ENCODE assay signal across 33 cellular contexts in genomic region chr3:30940740-30941139, GRCh38. TPM values are rescaled to one million over a fixed set of nuclear protein-coding genes. Genes with fewer than 3 reads are reported as not detected.
A peak's percentile ranks its signal among the peaks of the same experiment; 100 is the strongest.
DNase-seq lines count a peak whose midpoint lies in the region; ATAC-seq and FAIRE-seq lines count a peak whose summit lies in the region.
"Had no signal": no experiment of that assay in that cellular context is flagged by ENCODE, and none has a peak within 500 bp of the region (broad histone marks: within the 10 kb centered on the region; RNA-seq: fewer than 3 reads in every experiment).

No MANE protein-coding gene starts in this region.

- H3K27ac ChIP-seq in small intestine (ENCODE audit: low read depth in 1 of 2, low read length in 1 of 2) = no peak overlapping the region
- H3K27ac ChIP-seq: BLaER1 had no signal

- peaks cover 6% of the 10 kb centered on the region for H3K27me3 Mint-ChIP-seq in activated T-cell treated with anti-CD3 and anti-CD28 coated beads, Interleukin-2, amount 50 U/mL, for 24 hours
- H3K27me3 Mint-ChIP-seq in activated naive CD4-positive, alpha-beta T cell treated with anti-CD3 and anti-CD28 coated beads for 36 hours (ENCODE audit: low read depth) = no peaks in the 10 kb centered on the region
- H3K27me3 Mint-ChIP-seq in activated naive CD4-positive, alpha-beta T cell treated with anti-CD3 and anti-CD28 coated beads, Interleukin-2, amount 10 ng/mL, durations not matched to agents 7 days and 5 days = peaks cover 5% of the 10 kb centered on the region
- H3K27me3 Mint-ChIP-seq in activated T-helper 1 cell treated with anti-CD3 and anti-CD28 coated beads, Interleukin-12 subunit alpha, Interleukin-12 subunit beta, Interleukin-2, Interleukin-4 antibody, amounts not matched to agents 30 ng/mL and 10 ng/mL and 1 ng/mL, durations not matched to agents 14 hours and 24 hours and 36 hours (ENCODE audit: insufficient read depth) = peaks cover 1% of the 10 kb centered on the region
- no peaks in the 10 kb centered on the region for H3K27me3 Mint-ChIP-seq in activated T-helper 17 cell treated with anti-CD3 and anti-CD28 coated beads, Interleukin-2, amount 50 U/mL, for 72 hours

- CTCF ChIA-PET in activated naive CD4-positive, alpha-beta T cell treated with anti-CD3 and anti-CD28 coated beads for 36 hours (lab: Charles Lee) = interaction anchor here (1.0 to 1.2 kb wide), 2 partner anchors 142 to 173 kb away, joined by 3 read pairs; no protein-coding TSS in a partner anchor
- CTCF ChIA-PET in activated naive CD4-positive, alpha-beta T cell treated with anti-CD3 and anti-CD28 coated beads, Interleukin-2, amount 10 ng/mL, durations not matched to agents 7 days and 5 days (lab: Charles Lee) = no interaction called here

- no peak overlapping the region for H3K4me3 Mint-ChIP-seq in activated T-cell treated with anti-CD3 and anti-CD28 coated beads, Interleukin-2, amount 50 U/mL, for 24 hours
- no peak overlapping the region for H3K4me3 Mint-ChIP-seq in activated naive CD4-positive, alpha-beta T cell treated with anti-CD3 and anti-CD28 coated beads for 36 hours
- H3K4me3 Mint-ChIP-seq in activated naive CD4-positive, alpha-beta T cell treated with anti-CD3 and anti-CD28 coated beads, Interleukin-2, amount 10 ng/mL, durations not matched to agents 7 days and 5 days = no peak overlapping the region
- H3K4me3 Mint-ChIP-seq in activated T-helper 1 cell treated with anti-CD3 and anti-CD28 coated beads, Interleukin-12 subunit alpha, Interleukin-12 subunit beta, Interleukin-2, Interleukin-4 antibody, amounts not matched to agents 30 ng/mL and 10 ng/mL and 1 ng/mL, durations not matched to agents 14 hours and 24 hours and 36 hours = no peak overlapping the region
- H3K4me3 Mint-ChIP-seq in activated T-helper 17 cell treated with anti-CD3 and anti-CD28 coated beads, Interleukin-2, amount 50 U/mL, for 72 hours = no peak overlapping the region
- H3K4me3 Mint-ChIP-seq: CD14-positive monocyte; CD4-positive, alpha-beta memory T cell; CD4-positive, CD25-positive, alpha-beta regulatory T cell; CD8-positive, alpha-beta memory T cell had no signal

- no peaks in the 10 kb centered on the region for H3K36me3 Mint-ChIP-seq in activated T-cell treated with anti-CD3 and anti-CD28 coated beads, Interleukin-2, amount 50 U/mL, for 24 hours (ENCODE audit: low read depth)
- no peaks in the 10 kb centered on the region for H3K36me3 Mint-ChIP-seq in activated naive CD4-positive, alpha-beta T cell treated with anti-CD3 and anti-CD28 coated beads for 36 hours (ENCODE audit: low read depth)
- no peaks in the 10 kb centered on the region for H3K36me3 Mint-ChIP-seq in activated naive CD4-positive, alpha-beta T cell treated with anti-CD3 and anti-CD28 coated beads, Interleukin-2, amount 10 ng/mL, durations not matched to agents 7 days and 5 days
- no peaks in the 10 kb centered on the region for H3K36me3 Mint-ChIP-seq in activated T-helper 1 cell treated with anti-CD3 and anti-CD28 coated beads, Interleukin-12 subunit alpha, Interleukin-12 subunit beta, Interleukin-2, Interleukin-4 antibody, amounts not matched to agents 30 ng/mL and 10 ng/mL and 1 ng/mL, durations not matched to agents 14 hours and 24 hours and 36 hours (ENCODE audit: low read depth)
- H3K36me3 Mint-ChIP-seq in activated T-helper 17 cell treated with anti-CD3 and anti-CD28 coated beads, Interleukin-2, amount 50 U/mL, for 72 hours (ENCODE audit: low read depth) = no peaks in the 10 kb centered on the region
- H3K36me3 Mint-ChIP-seq: CD14-positive monocyte; CD4-positive, alpha-beta memory T cell; CD4-positive, CD25-positive, alpha-beta regulatory T cell; CD8-positive, alpha-beta memory T cell had no signal

- no peak for FAIRE-seq in small intestine (lab: Jason Lieb, UNC)
- FAIRE-seq: A204.1, GM12878, GM12892, GM18507, GM19239 had no signal

- peak; percentile 44 for ATAC-seq in activated T-helper 17 cell treated with anti-CD3 and anti-CD28 coated beads, Interleukin-2, amount 50 U/mL, for 72 hours (replicated peaks)
- no peak for ATAC-seq in GM18519 (IDR thresholded peaks at IDR 0.05; ENCODE audit: low FRiP score, unreplicated experiment)
- ATAC-seq: GM12878 had no signal

- no peak for DNase-seq in activated T-cell treated with anti-CD3 and anti-CD28 coated beads, Interleukin-2, amount 50 U/mL, for 24 hours
- DNase-seq in activated T-cell treated with anti-CD3 and anti-CD28 coated beads, Interleukin-2, amount 50 U/mL, for 48 hours = no peak
- no peak for DNase-seq in activated naive CD4-positive, alpha-beta T cell treated with anti-CD3 and anti-CD28 coated beads for 36 hours
- no peak for DNase-seq in activated naive CD4-positive, alpha-beta T cell treated with anti-CD3 and anti-CD28 coated beads, Interleukin-2, amount 10 ng/mL, durations not matched to agents 7 days and 5 days
- DNase-seq in activated T-helper 1 cell treated with anti-CD3 and anti-CD28 coated beads, Interleukin-12 subunit alpha, Interleukin-12 subunit beta, Interleukin-2, Interleukin-4 antibody, amounts not matched to agents 30 ng/mL and 10 ng/mL and 1 ng/mL, durations not matched to agents 14 hours and 24 hours and 36 hours (ENCODE audit: low spot score) = no peak
- no peak for DNase-seq in small intestine
- DNase-seq: 8988T; ACHN; BE2C; C1 segment of cervical spinal cord; CD4-positive, alpha-beta memory T cell; CD4-positive, CD25-positive, alpha-beta regulatory T cell; CD8-positive, alpha-beta memory T cell; COR-L47; DMS 273 treated with DMSO at 0.1 percent for 48 hours; DMS153; DMS53; DMS79; DND-41; EL; GDM1 had no signal

- peaks cover 3% of the 10 kb centered on the region for H3K4me1 Mint-ChIP-seq in activated T-cell treated with anti-CD3 and anti-CD28 coated beads, Interleukin-2, amount 50 U/mL, for 24 hours (ENCODE audit: low read depth)
- H3K4me1 Mint-ChIP-seq in activated naive CD4-positive, alpha-beta T cell treated with anti-CD3 and anti-CD28 coated beads for 36 hours (ENCODE audit: low read depth) = peaks cover 15% of the 10 kb centered on the region
- H3K4me1 Mint-ChIP-seq in activated naive CD4-positive, alpha-beta T cell treated with anti-CD3 and anti-CD28 coated beads, Interleukin-2, amount 10 ng/mL, durations not matched to agents 7 days and 5 days = no peaks in the 10 kb centered on the region
- H3K4me1 Mint-ChIP-seq in activated T-helper 1 cell treated with anti-CD3 and anti-CD28 coated beads, Interleukin-12 subunit alpha, Interleukin-12 subunit beta, Interleukin-2, Interleukin-4 antibody, amounts not matched to agents 30 ng/mL and 10 ng/mL and 1 ng/mL, durations not matched to agents 14 hours and 24 hours and 36 hours (ENCODE audit: low read depth) = peaks cover 20% of the 10 kb centered on the region
- H3K4me1 Mint-ChIP-seq in activated T-helper 17 cell treated with anti-CD3 and anti-CD28 coated beads, Interleukin-2, amount 50 U/mL, for 72 hours = no peaks in the 10 kb centered on the region
- H3K4me1 Mint-ChIP-seq: CD4-positive, alpha-beta memory T cell; CD4-positive, CD25-positive, alpha-beta regulatory T cell; CD8-positive, alpha-beta memory T cell had no signal

- H3K9me3 Mint-ChIP-seq in activated T-cell treated with anti-CD3 and anti-CD28 coated beads, Interleukin-2, amount 50 U/mL, for 24 hours = peaks cover 11% of the 10 kb centered on the region
- H3K9me3 Mint-ChIP-seq in activated naive CD4-positive, alpha-beta T cell treated with anti-CD3 and anti-CD28 coated beads for 36 hours = no peaks in the 10 kb centered on the region
- H3K9me3 Mint-ChIP-seq in activated naive CD4-positive, alpha-beta T cell treated with anti-CD3 and anti-CD28 coated beads, Interleukin-2, amount 10 ng/mL, durations not matched to agents 7 days and 5 days = peaks cover 4% of the 10 kb centered on the region
- peaks cover 30% of the 10 kb centered on the region for H3K9me3 Mint-ChIP-seq in activated T-helper 1 cell treated with anti-CD3 and anti-CD28 coated beads, Interleukin-12 subunit alpha, Interleukin-12 subunit beta, Interleukin-2, Interleukin-4 antibody, amounts not matched to agents 30 ng/mL and 10 ng/mL and 1 ng/mL, durations not matched to agents 14 hours and 24 hours and 36 hours
- H3K9me3 Mint-ChIP-seq in activated T-helper 17 cell treated with anti-CD3 and anti-CD28 coated beads, Interleukin-2, amount 50 U/mL, for 72 hours = no peaks in the 10 kb centered on the region

- peak overlapping the region; percentile 35 for H3K27ac Mint-ChIP-seq in activated T-cell treated with anti-CD3 and anti-CD28 coated beads, Interleukin-2, amount 50 U/mL, for 24 hours
- peak overlapping the region; percentile 39 for H3K27ac Mint-ChIP-seq in activated naive CD4-positive, alpha-beta T cell treated with anti-CD3 and anti-CD28 coated beads for 36 hours
- H3K27ac Mint-ChIP-seq in activated naive CD4-positive, alpha-beta T cell treated with anti-CD3 and anti-CD28 coated beads, Interleukin-2, amount 10 ng/mL, durations not matched to agents 7 days and 5 days = no peak overlapping the region
- peak overlapping the region; percentile 61 for H3K27ac Mint-ChIP-seq in activated T-helper 1 cell treated with anti-CD3 and anti-CD28 coated beads, Interleukin-12 subunit alpha, Interleukin-12 subunit beta, Interleukin-2, Interleukin-4 antibody, amounts not matched to agents 30 ng/mL and 10 ng/mL and 1 ng/mL, durations not matched to agents 14 hours and 24 hours and 36 hours
- H3K27ac Mint-ChIP-seq in activated T-helper 17 cell treated with anti-CD3 and anti-CD28 coated beads, Interleukin-2, amount 50 U/mL, for 72 hours = no peak overlapping the region
- H3K27ac Mint-ChIP-seq: CD14-positive monocyte; CD4-positive, alpha-beta memory T cell; CD4-positive, CD25-positive, alpha-beta regulatory T cell; CD8-positive, alpha-beta memory T cell had no signal

- no peaks in the 10 kb centered on the region for H3K9me3 ChIP-seq in small intestine (ENCODE audit: control insufficient read depth, low read depth)
- H3K9me3 ChIP-seq: BE2C had no signal

- H3K4me1 ChIP-seq in small intestine (ENCODE audit: control insufficient read depth in 2 of 2, insufficient read depth in 1 of 2, low read depth in 1 of 2, low read length in 1 of 2) = no peaks in the 10 kb centered on the region
- H3K4me1 ChIP-seq: BE2C had no signal

- H3K27me3 ChIP-seq in small intestine (ENCODE audit: control insufficient read depth in 2 of 2, insufficient read depth in 2 of 2, low read length in 2 of 2) = no peaks in the 10 kb centered on the region
- H3K27me3 ChIP-seq: BE2C, BLaER1 had no signal

- intact Hi-C loops in activated naive CD4-positive, alpha-beta T cell treated with anti-CD3 and anti-CD28 coated beads for 36 hours (cut with micrococcal nuclease) = no loop called here
- intact Hi-C loops in activated T-helper 1 cell treated with anti-CD3 and anti-CD28 coated beads, Interleukin-12 subunit alpha, Interleukin-12 subunit beta, Interleukin-2, Interleukin-4 antibody, amounts not matched to agents 30 ng/mL and 10 ng/mL and 1 ng/mL, durations not matched to agents 14 hours and 24 hours and 36 hours (cut with micrococcal nuclease) = no loop called here

- no peak overlapping the region for H3K4me3 ChIP-seq in small intestine (ENCODE audit: low read depth in 1 of 2, low read length in 2 of 2)
- H3K4me3 ChIP-seq: BLaER1, GM12878 had no signal

- 79 to 83% (median 80%) methylated on average over 2 of the region's 2 CpGs for WGBS in small intestine, 3 donors

- H3K36me3 ChIP-seq in small intestine (ENCODE audit: control insufficient read depth in 2 of 2, insufficient read depth in 2 of 2, low read length in 2 of 2) = no peaks in the 10 kb centered on the region
- H3K36me3 ChIP-seq: BE2C, BLaER1 had no signal

RNA-seq across cellular contexts. Expression of gene GADL1, which starts 46.3 kb away (rescaled TPM):
- not detected for total RNA-seq in activated naive CD4-positive, alpha-beta T cell treated with anti-CD3 and anti-CD28 coated beads for 36 hours
- total RNA-seq in activated T-helper 1 cell treated with anti-CD3 and anti-CD28 coated beads, Interleukin-12 subunit alpha, Interleukin-12 subunit beta, Interleukin-2, Interleukin-4 antibody, amounts not matched to agents 30 ng/mL and 10 ng/mL and 1 ng/mL, durations not matched to agents 14 hours and 24 hours and 36 hours = not detected in 2 replicates
- not detected for total RNA-seq in activated T-helper 17 cell treated with anti-CD3 and anti-CD28 coated beads, Interleukin-2, amount 50 U/mL, for 72 hours
- not detected for polyA plus RNA-seq in small intestine
- total RNA-seq: CD4-positive, alpha-beta memory T cell; CD4-positive, CD25-positive, alpha-beta regulatory T cell; CD8-positive, alpha-beta memory T cell; Daoy; G401; GM12878 had no signal
- polyA plus RNA-seq: AG04450; CD14-positive monocyte; CD4-positive, alpha-beta memory T cell; CD4-positive, CD25-positive, alpha-beta regulatory T cell; CD8-positive, alpha-beta memory T cell had no signal

Comparison
In these comparisons a context has a peak if more than half of its experiments do, and no peak if none do; other contexts are left out.
1. H3K27ac Mint-ChIP-seq: peak in activated T-cell treated with anti-CD3 and anti-CD28 coated beads, Interleukin-2, amount 50 U/mL, for 24 hours (single experiment), activated naive CD4-positive, alpha-beta T cell treated with anti-CD3 and anti-CD28 coated beads for 36 hours (single experiment) and activated T-helper 1 cell treated with anti-CD3 and anti-CD28 coated beads, Interleukin-12 subunit alpha, Interleukin-12 subunit beta, Interleukin-2, Interleukin-4 antibody, amounts not matched to agents 30 ng/mL and 10 ng/mL and 1 ng/mL, durations not matched to agents 14 hours and 24 hours and 36 hours (single experiment); none in activated naive CD4-positive, alpha-beta T cell treated with anti-CD3 and anti-CD28 coated beads, Interleukin-2, amount 10 ng/mL, durations not matched to agents 7 days and 5 days (single experiment) and activated T-helper 17 cell treated with anti-CD3 and anti-CD28 coated beads, Interleukin-2, amount 50 U/mL, for 72 hours (single experiment).